Comparison of ENCODE assay signal across 8 cellular contexts in genomic region chr4:152408514-152409327, GRCh38.
DNase-seq lines count a peak whose midpoint lies in the region; ATAC-seq, FAIRE-seq and TF ChIP-seq lines count a peak whose summit lies in the region.

No MANE protein-coding gene starts in this region.

- no peak overlapping the region for H3K4me2 ChIP-seq in mesenchymal stem cell (ENCODE audit: low read length, poor library complexity, severe bottlenecking)

- peak; percentile 57 for TF ChIP-seq CTCF in CD8-positive, alpha-beta T cell (IDR thresholded peaks at IDR 0.05)
- TF ChIP-seq CTCF in chondrocyte (IDR thresholded peaks at IDR 0.05) = peak; percentile 80

- no peaks in the 10 kb centered on the region for H3K27me3 ChIP-seq in CD8-positive, alpha-beta T cell (ENCODE audit: insufficient read depth, low read length)
- H3K27me3 ChIP-seq in mesenchymal stem cell (ENCODE audit: control insufficient read depth in 1 of 2, insufficient read depth in 1 of 2, low read length in 2 of 2) = no peaks in the 10 kb centered on the region

- no peaks in the 10 kb centered on the region for H3K4me1 ChIP-seq in CD8-positive, alpha-beta T cell (ENCODE audit: insufficient read depth, low read length)
- no peaks in the 10 kb centered on the region for H3K4me1 ChIP-seq in mesenchymal stem cell (ENCODE audit: control insufficient read depth, insufficient read depth, low read depth, low read length)

- H3K4me1 Mint-ChIP-seq in CD8-positive, alpha-beta T cell (ENCODE audit: low read depth) = peaks cover 13% of the 10 kb centered on the region
- H3K4me1 Mint-ChIP-seq in chondrocyte (ENCODE audit: low read depth) = no peaks in the 10 kb centered on the region

- TF ChIP-seq POLR2A in GM12892 (IDR thresholded peaks at IDR 0.05; ENCODE audit: low read depth, low read length) = no peak

- H3K27ac ChIP-seq in CD8-positive, alpha-beta T cell (ENCODE audit: low read depth, low read length) = no peak overlapping the region
- H3K27ac ChIP-seq in mesenchymal stem cell (ENCODE audit: low read length, poor library complexity, severe bottlenecking) = no peak overlapping the region

- H3K14ac ChIP-seq in mesenchymal stem cell (ENCODE audit: low read length in 2 of 2) = no peak overlapping the region

- H2AFZ ChIP-seq in mesenchymal stem cell (ENCODE audit: low read depth, low read length) = no peak overlapping the region

- no peak overlapping the region for H4K91ac ChIP-seq in mesenchymal stem cell (ENCODE audit: low read length)

- intact Hi-C loops in CD8-positive, alpha-beta T cell (cut with DNase I, micrococcal nuclease) = loop anchor here (1.0 to 5.0 kb wide), 3 partner anchors 94 to 326 kb away; no protein-coding TSS in a partner anchor

- peak; percentile 40 for ATAC-seq in CD8-positive, alpha-beta T cell
- no peak for ATAC-seq in HG03565 (IDR thresholded peaks at IDR 0.05; ENCODE audit: unreplicated experiment)
- no peak for ATAC-seq in HG02981 (IDR thresholded peaks at IDR 0.05; ENCODE audit: unreplicated experiment)

- H3K9me3 Mint-ChIP-seq in CD8-positive, alpha-beta T cell = no peaks in the 10 kb centered on the region
- H3K9me3 Mint-ChIP-seq in chondrocyte (ENCODE audit: low read depth) = no peaks in the 10 kb centered on the region

- no peak overlapping the region for H3K23ac ChIP-seq in mesenchymal stem cell (ENCODE audit: low read length in 2 of 2)

- H2BK15ac ChIP-seq in mesenchymal stem cell (ENCODE audit: low read depth, poor library complexity, severe bottlenecking) = no peak overlapping the region

- no peak overlapping the region for H3K27ac Mint-ChIP-seq in CD8-positive, alpha-beta T cell
- no peak overlapping the region for H3K27ac Mint-ChIP-seq in chondrocyte (ENCODE audit: unreplicated experiment)

- H3K4me3 Mint-ChIP-seq in CD8-positive, alpha-beta T cell = no peak overlapping the region
- H3K4me3 Mint-ChIP-seq in chondrocyte (ENCODE audit: unreplicated experiment) = no peak overlapping the region

- peak in 1 of 7 experiments; percentile 10 for DNase-seq in CD8-positive, alpha-beta T cell
- DNase-seq in GM12892 (ENCODE audit: insufficient read length) = no peak
- peak; percentile 21 for DNase-seq in NCI-H748 (lab: John Stamatoyannopoulos, UW; ENCODE audit: unreplicated experiment)
- no peak for DNase-seq in chondrocyte (ENCODE audit: low spot score)
- peak; percentile 71 for DNase-seq in mesenchymal stem cell
- DNase-seq in UCSD-AML1 (lab: John Stamatoyannopoulos, UW; ENCODE audit: unreplicated experiment) = no peak

- CTCF ChIA-PET in CD8-positive, alpha-beta T cell (lab: Charles Lee) = interaction anchor here (0.6 to 2.4 kb wide), 13 partner anchors 10 to 361 kb away, joined by 3 to 15 read pairs (median 4); no protein-coding TSS in a partner anchor

- H3K4me3 ChIP-seq in CD8-positive, alpha-beta T cell (ENCODE audit: low read depth, low read length) = no peak overlapping the region
- no peak overlapping the region for H3K4me3 ChIP-seq in mesenchymal stem cell (ENCODE audit: insufficient read depth in 1 of 2, low read depth in 1 of 2, low read length in 2 of 2)

- WGBS in mesenchymal stem cell = no CpG with 5 or more reads among the region's 3 CpGs

- no peak overlapping the region for H2BK5ac ChIP-seq in mesenchymal stem cell (ENCODE audit: low read depth, low read length, poor library complexity, severe bottlenecking)

- peaks cover 40% of the 10 kb centered on the region for H3K36me3 Mint-ChIP-seq in CD8-positive, alpha-beta T cell
- H3K36me3 Mint-ChIP-seq in chondrocyte (ENCODE audit: low read depth) = peaks cover 5% of the 10 kb centered on the region

- no peak overlapping the region for H2AK5ac ChIP-seq in mesenchymal stem cell (ENCODE audit: low read length, severe bottlenecking)

- POLR2A ChIA-PET in CD8-positive, alpha-beta T cell (lab: Charles Lee) = no interaction called here

- no peak overlapping the region for H3K4ac ChIP-seq in mesenchymal stem cell (ENCODE audit: low read depth in 1 of 2, low read length in 2 of 2)

- H3K36me3 ChIP-seq in CD8-positive, alpha-beta T cell (ENCODE audit: insufficient read depth, low read length) = no peaks in the 10 kb centered on the region
- H3K36me3 ChIP-seq in mesenchymal stem cell (ENCODE audit: control insufficient read depth in 1 of 2, insufficient read depth in 2 of 2, low read depth in 1 of 2, low read length in 2 of 2) = peaks cover 2 to 5% of the 10 kb centered on the region in 2 experiments

- H2BK120ac ChIP-seq in mesenchymal stem cell (ENCODE audit: low read depth, low read length) = no peak overlapping the region

- H2BK12ac ChIP-seq in mesenchymal stem cell (ENCODE audit: low read length in 2 of 2) = no peak overlapping the region

- H4K8ac ChIP-seq in mesenchymal stem cell (ENCODE audit: low read length) = no peak overlapping the region

- peak; percentile 88 for FAIRE-seq in GM12892 (lab: Jason Lieb, UNC)

- H3K18ac ChIP-seq in mesenchymal stem cell (ENCODE audit: low read depth in 1 of 2, low read length in 2 of 2) = no peak overlapping the region

- no peak overlapping the region for H3K9ac ChIP-seq in mesenchymal stem cell (ENCODE audit: low read length)

- no peaks in the 10 kb centered on the region for H3K27me3 Mint-ChIP-seq in CD8-positive, alpha-beta T cell (ENCODE audit: low read depth)
- no peaks in the 10 kb centered on the region for H3K27me3 Mint-ChIP-seq in chondrocyte (ENCODE audit: low read depth)

- H3K9me3 ChIP-seq in CD8-positive, alpha-beta T cell (ENCODE audit: low read length) = no peaks in the 10 kb centered on the region
- no peaks in the 10 kb centered on the region for H3K9me3 ChIP-seq in mesenchymal stem cell (ENCODE audit: control insufficient read depth, low read length)

- H3K79me1 ChIP-seq in mesenchymal stem cell (replicated peaks; ENCODE audit: low read length, poor library complexity, severe bottlenecking) = peaks cover 12% of the 10 kb centered on the region

Comparison
In these comparisons a context has a peak if more than half of its experiments do, and no peak if none do; other contexts are left out.
1. DNase-seq: peak in NCI-H748 (single experiment) and mesenchymal stem cell (single experiment); none in GM12892 (single experiment), chondrocyte (single experiment) and UCSD-AML1 (single experiment).